In genomic region chr1:10793129-10793651, GRCh38 we compare ENCODE assay signal across 8 cellular contexts. TPM values are rescaled to one million over a fixed set of nuclear protein-coding genes. Genes with fewer than 3 reads are reported as not detected.
DNase-seq lines count a peak whose midpoint lies in the region; ATAC-seq and TF ChIP-seq lines count a peak whose summit lies in the region.

No MANE protein-coding gene starts in this region.

- ATAC-seq in GM19455 (IDR thresholded peaks at IDR 0.05; ENCODE audit: unreplicated experiment) (no peak), HG02973 (IDR thresholded peaks at IDR 0.05; ENCODE audit: unreplicated experiment) (no peak)

- intact Hi-C loops in activated CD4-positive, alpha-beta T cell treated with anti-CD3 and anti-CD28 coated beads, Interleukin-2, amount 10 ng/mL, durations not matched to agents 24 days and 14 days (cut with micrococcal nuclease), result loop anchor here (10.0 kb wide), 1 partner anchor 278 kb away; no protein-coding TSS in a partner anchor
- intact Hi-C loops in testis (cut with DNase I; ENCODE audit: low total_unique reads), result no loop called here

- peak overlapping the region; percentile 69 for H3K4me3 ChIP-seq in iPS-18a (ENCODE audit: low read length)
- peak overlapping the region; percentile 24 to 50 for H3K4me3 ChIP-seq in testis

- no peaks in the 10 kb centered on the region for H3K9me3 Mint-ChIP-seq in activated CD4-positive, alpha-beta T cell treated with anti-CD3 and anti-CD28 coated beads, Interleukin-2, amount 10 ng/mL, durations not matched to agents 24 days and 14 days

- peak overlapping the region; percentile 41 for H3K4me3 Mint-ChIP-seq in activated CD4-positive, alpha-beta T cell treated with anti-CD3 and anti-CD28 coated beads, Interleukin-2, amount 10 ng/mL, durations not matched to agents 24 days and 14 days

- no peak for TF ChIP-seq POLR2A in testis (IDR thresholded peaks at IDR 0.05)

- peaks cover 27% of the 10 kb centered on the region for H3K4me1 ChIP-seq in iPS-18a (ENCODE audit: control insufficient read depth, low read depth, low read length)
- peaks cover 14% of the 10 kb centered on the region for H3K4me1 ChIP-seq in testis

- H3K27ac Mint-ChIP-seq in activated CD4-positive, alpha-beta T cell treated with anti-CD3 and anti-CD28 coated beads, Interleukin-2, amount 10 ng/mL, durations not matched to agents 24 days and 14 days, result peak overlapping the region; percentile 48

- TF ChIP-seq CTCF in testis (IDR thresholded peaks at IDR 0.05), result no peak

- WGBS in testis, 2 donors, result 6 to 10% methylated on average over 9 of the region's 9 CpGs

- peak overlapping the region; percentile 39 for H3K9ac ChIP-seq in iPS-18a (ENCODE audit: low read length)

- peaks cover 39% of the 10 kb centered on the region for H3K27me3 Mint-ChIP-seq in activated CD4-positive, alpha-beta T cell treated with anti-CD3 and anti-CD28 coated beads, Interleukin-2, amount 10 ng/mL, durations not matched to agents 24 days and 14 days

- H3K27me3 ChIP-seq in iPS-18a (ENCODE audit: control insufficient read depth, insufficient read depth, low read length) (peaks cover 68% of the 10 kb centered on the region), testis (peaks cover 4% of the 10 kb centered on the region)

- H3K9me3 ChIP-seq in iPS-18a (ENCODE audit: control insufficient read depth, low read depth, low read length) (no peaks in the 10 kb centered on the region), testis (no peaks in the 10 kb centered on the region)

- H3K27ac ChIP-seq in iPS-18a (ENCODE audit: low read length), result no peak overlapping the region
- H3K27ac ChIP-seq in testis, result no peak overlapping the region

- no peak for DNase-seq in activated CD4-positive, alpha-beta T cell treated with anti-CD3 and anti-CD28 coated beads, Interleukin-2, amount 10 ng/mL, durations not matched to agents 24 days and 14 days
- no peak for DNase-seq in activated CD4-positive, alpha-beta T cell treated with anti-CD3 and anti-CD28 coated beads for 4 hours
- DNase-seq in SW480 (ENCODE audit: low spot score) (peak; percentile 87), testis (no peak), activated gamma-delta T cell treated with Interleukin-2 at 50 U/mL for 16 hours (no peak)

- H3K36me3 ChIP-seq in iPS-18a (ENCODE audit: control insufficient read depth, low read depth, low read length), result no peaks in the 10 kb centered on the region
- no peaks in the 10 kb centered on the region for H3K36me3 ChIP-seq in testis (ENCODE audit: low read depth, missing control alignments)

- H3K4me1 Mint-ChIP-seq in activated CD4-positive, alpha-beta T cell treated with anti-CD3 and anti-CD28 coated beads, Interleukin-2, amount 10 ng/mL, durations not matched to agents 24 days and 14 days, result peaks cover 8% of the 10 kb centered on the region

- peaks cover 1% of the 10 kb centered on the region for H3K36me3 Mint-ChIP-seq in activated CD4-positive, alpha-beta T cell treated with anti-CD3 and anti-CD28 coated beads, Interleukin-2, amount 10 ng/mL, durations not matched to agents 24 days and 14 days (ENCODE audit: low read depth)

RNA-seq across cellular contexts. Expression of gene CASZ1, which starts 3.3 kb away (rescaled TPM):
- 6.9 and 7.5 TPM in 2 replicates for total RNA-seq in activated CD4-positive, alpha-beta T cell treated with anti-CD3 and anti-CD28 coated beads, Interleukin-2, amount 10 ng/mL, durations not matched to agents 24 days and 14 days
- total RNA-seq in testis, result 10 to 100 TPM in 1 of 2 donors, 1 to 10 TPM in 1; 9.4 to 12.3 TPM
- 10.3 TPM for polyA plus RNA-seq in testis (ENCODE audit: insufficient read depth, low read depth, low replicate concordance)
